ENCODE assay signal across 20 cellular contexts in the genomic region with DNA sequence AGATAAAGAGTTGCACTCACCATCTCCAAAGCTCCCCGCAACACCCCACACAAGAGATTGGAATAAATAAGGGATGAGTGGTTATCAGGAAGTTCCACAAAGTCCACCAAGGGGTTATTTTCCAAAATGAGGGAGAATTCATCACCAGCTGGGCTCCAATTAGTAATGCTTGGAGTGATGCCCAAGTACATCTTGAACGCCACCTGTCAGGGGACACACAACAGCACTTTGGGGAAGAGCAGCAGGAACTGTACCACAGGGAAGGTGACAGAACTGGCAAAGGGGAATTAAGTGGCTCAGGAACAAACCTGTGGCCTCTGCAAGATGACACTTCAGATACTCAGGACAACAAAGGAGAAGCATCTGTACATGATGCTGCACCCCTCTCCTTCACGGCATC. TPM values are rescaled to one million over a fixed set of nuclear protein-coding genes. Genes with fewer than 3 reads are reported as not detected.
DNase-seq lines count a peak whose midpoint lies in the region; TF ChIP-seq lines count a peak whose summit lies in the region.
"Had no signal": no experiment of that assay in that cellular context is flagged by ENCODE, and none has a peak within 500 bp of the region (broad histone marks: within the 10 kb centered on the region; RNA-seq: fewer than 3 reads in every experiment).

No MANE protein-coding gene starts in this region.

- H3K27ac Mint-ChIP-seq in glutamatergic neuron (ENCODE audit: unreplicated experiment), result no peak overlapping the region
- H3K27ac Mint-ChIP-seq: H9, WTC11 had no signal

- H3K36me3 ChIP-seq in mesenchymal stem cell (ENCODE audit: control insufficient read depth in 1 of 2, insufficient read depth in 2 of 2, low read depth in 1 of 2, low read length in 2 of 2), result peaks cover 20 to 34% of the 10 kb centered on the region in 2 experiments

- H3K4me1 ChIP-seq in mesenchymal stem cell (ENCODE audit: control insufficient read depth, insufficient read depth, low read depth, low read length), result peaks cover 13% of the 10 kb centered on the region

- H3K9me3 Mint-ChIP-seq in glutamatergic neuron (ENCODE audit: unreplicated experiment), result no peaks in the 10 kb centered on the region
- H3K9me3 Mint-ChIP-seq: CD8-positive, alpha-beta memory T cell; H9; WTC11 had no signal

- H3K36me3 Mint-ChIP-seq in glutamatergic neuron (ENCODE audit: unreplicated experiment), result no peaks in the 10 kb centered on the region

- no peak overlapping the region for H2BK5ac ChIP-seq in mesenchymal stem cell (ENCODE audit: low read depth, low read length, poor library complexity, severe bottlenecking)

- no peak overlapping the region for H2AK5ac ChIP-seq in mesenchymal stem cell (ENCODE audit: low read length, severe bottlenecking)

- H3K27ac ChIP-seq in mesenchymal stem cell (ENCODE audit: low read length, poor library complexity, severe bottlenecking), result no peak overlapping the region
- H3K27ac ChIP-seq: brain microvascular endothelial cell, hepatocyte had no signal

- no peak overlapping the region for H3K23ac ChIP-seq in mesenchymal stem cell (ENCODE audit: low read length in 2 of 2)

- H3K9ac ChIP-seq in mesenchymal stem cell (ENCODE audit: low read length), result peak overlapping the region; percentile 59

- H2BK12ac ChIP-seq in mesenchymal stem cell (ENCODE audit: low read length in 2 of 2), result no peak overlapping the region

- no peak overlapping the region for H3K4ac ChIP-seq in mesenchymal stem cell (ENCODE audit: low read depth in 1 of 2, low read length in 2 of 2)

- H3K14ac ChIP-seq in mesenchymal stem cell (ENCODE audit: low read length in 2 of 2), result no peak overlapping the region

- H3K27me3 ChIP-seq in mesenchymal stem cell (ENCODE audit: control insufficient read depth in 1 of 2, insufficient read depth in 1 of 2, low read length in 2 of 2), result no peaks in the 10 kb centered on the region
- H3K27me3 ChIP-seq: brain microvascular endothelial cell, hepatocyte had no signal

- no peaks in the 10 kb centered on the region for H3K9me3 ChIP-seq in mesenchymal stem cell (ENCODE audit: control insufficient read depth, low read length)

- H4K8ac ChIP-seq in mesenchymal stem cell (ENCODE audit: low read length), result no peak overlapping the region

- H2BK120ac ChIP-seq in mesenchymal stem cell (ENCODE audit: low read depth, low read length), result no peak overlapping the region

- no peak overlapping the region for H3K4me2 ChIP-seq in mesenchymal stem cell (ENCODE audit: low read length, poor library complexity, severe bottlenecking)
- H3K4me2 ChIP-seq: hepatocyte had no signal

- no peak overlapping the region for H3K4me3 Mint-ChIP-seq in glutamatergic neuron (ENCODE audit: unreplicated experiment)
- H3K4me3 Mint-ChIP-seq: CD8-positive, alpha-beta memory T cell; H9; WTC11 had no signal

- no peak overlapping the region for H3K4me3 ChIP-seq in mesenchymal stem cell (ENCODE audit: insufficient read depth in 1 of 2, low read depth in 1 of 2, low read length in 2 of 2)
- H3K4me3 ChIP-seq: GM12878, hepatocyte had no signal

- TF ChIP-seq CTCF in glutamatergic neuron (IDR thresholded peaks at IDR 0.05; ENCODE audit: partially characterized antibody, unreplicated experiment), result no peak

- H4K91ac ChIP-seq in mesenchymal stem cell (ENCODE audit: low read length), result no peak overlapping the region

- no peak overlapping the region for H2BK15ac ChIP-seq in mesenchymal stem cell (ENCODE audit: low read depth, poor library complexity, severe bottlenecking)

- DNase-seq in COR-L47 (lab: John Stamatoyannopoulos, UW) (peak; percentile 34), NCI-H128 (lab: John Stamatoyannopoulos, UW; ENCODE audit: unreplicated experiment) (peak; percentile 46), NCI-H524 (lab: John Stamatoyannopoulos, UW) (peak; percentile 93 to 99), mesenchymal stem cell (no peak), NCI-H2081 treated with DMSO at 0.1 percent for 48 hours (lab: John Stamatoyannopoulos, UW) (no peak), NAMALWA (ENCODE audit: low spot score) (no peak), glutamatergic neuron (no peak), T-helper 2 cell (no peak)
- DNase-seq: activated naive CD4-positive, alpha-beta T cell treated with anti-CD3 and anti-CD28 coated beads, Interleukin-2, amount 50 U/mL, for 16 hours; brain microvascular endothelial cell; CD8-positive, alpha-beta memory T cell; H9; left cardiac atrium; MM.1S; RPMI8226; stimulated activated naive CD4-positive, alpha-beta T cell treated with Interleukin-2 at 50 U/mL for 16 hours; T-helper 1 cell had no signal

- WGBS in mesenchymal stem cell, result 95% methylated on average over 2 of the region's 3 CpGs

- peaks cover 23% of the 10 kb centered on the region for H3K79me1 ChIP-seq in mesenchymal stem cell (replicated peaks; ENCODE audit: low read length, poor library complexity, severe bottlenecking)

- H3K18ac ChIP-seq in mesenchymal stem cell (ENCODE audit: low read depth in 1 of 2, low read length in 2 of 2), result no peak overlapping the region

- peaks cover 4% of the 10 kb centered on the region for H3K27me3 Mint-ChIP-seq in glutamatergic neuron (ENCODE audit: unreplicated experiment)

- H3K4me1 Mint-ChIP-seq in glutamatergic neuron (ENCODE audit: low read depth, unreplicated experiment), result no peaks in the 10 kb centered on the region

- no peak overlapping the region for H2AFZ ChIP-seq in mesenchymal stem cell (ENCODE audit: low read depth, low read length)
- H2AFZ ChIP-seq: hepatocyte had no signal

RNA-seq across cellular contexts. Expression of gene TRAPPC3, which starts 11.5 kb away (rescaled TPM):
- polyA plus RNA-seq in mesenchymal stem cell (2013, experiment 1 of 2), result 78.6 TPM
- polyA plus RNA-seq in mesenchymal stem cell (2013, experiment 2 of 2), result 81.9 TPM
- total RNA-seq in glutamatergic neuron (ENCODE audit: unreplicated experiment), result 30.0 TPM

RNA-seq across cellular contexts. Expression of gene COL8A2, which starts 12.8 kb away (rescaled TPM):
- 0.25 TPM for polyA plus RNA-seq in mesenchymal stem cell (2013, experiment 1 of 2)
- 0.22 TPM for polyA plus RNA-seq in mesenchymal stem cell (2013, experiment 2 of 2)
- total RNA-seq in glutamatergic neuron (ENCODE audit: unreplicated experiment), result not detected
- total RNA-seq: GM12878 had no signal
- polyA plus RNA-seq: CD8-positive, alpha-beta memory T cell had no signal

RNA-seq across cellular contexts. Expression of gene MAP7D1, which starts 18.2 kb away (rescaled TPM):
- 97.8 TPM for polyA plus RNA-seq in mesenchymal stem cell (2013, experiment 1 of 2)
- polyA plus RNA-seq in mesenchymal stem cell (2013, experiment 2 of 2), result 97.8 TPM
- 152 TPM for total RNA-seq in glutamatergic neuron (ENCODE audit: unreplicated experiment)

RNA-seq across cellular contexts. Expression of gene ADPRS, which starts 49.1 kb away (rescaled TPM):
- 15.5 TPM for polyA plus RNA-seq in mesenchymal stem cell (2013, experiment 1 of 2)
- polyA plus RNA-seq in mesenchymal stem cell (2013, experiment 2 of 2), result 16.6 TPM
- 16.8 TPM for total RNA-seq in glutamatergic neuron (ENCODE audit: unreplicated experiment)

RNA-seq across cellular contexts. Expression of gene TEKT2, which starts 53.9 kb away (rescaled TPM):
- 0.23 TPM for polyA plus RNA-seq in mesenchymal stem cell (2013, experiment 1 of 2)
- polyA plus RNA-seq in mesenchymal stem cell (2013, experiment 2 of 2), result 0.29 TPM
- total RNA-seq in glutamatergic neuron (ENCODE audit: unreplicated experiment), result 1.6 TPM
- total RNA-seq: CD8-positive, alpha-beta memory T cell; GM12878 had no signal
- polyA plus RNA-seq: CD8-positive, alpha-beta memory T cell had no signal

Comparison
In these comparisons a context has a peak if more than half of its experiments do, and no peak if none do; other contexts are left out.
1. DNase-seq: peak in COR-L47 (single experiment), NCI-H128 (single experiment) and NCI-H524 (2 of 2); none in mesenchymal stem cell (single experiment), NCI-H2081 treated with DMSO at 0.1 percent for 48 hours (single experiment), NAMALWA (single experiment), glutamatergic neuron (single experiment) and T-helper 2 cell (0 of 5).